In the genomic region with DNA sequence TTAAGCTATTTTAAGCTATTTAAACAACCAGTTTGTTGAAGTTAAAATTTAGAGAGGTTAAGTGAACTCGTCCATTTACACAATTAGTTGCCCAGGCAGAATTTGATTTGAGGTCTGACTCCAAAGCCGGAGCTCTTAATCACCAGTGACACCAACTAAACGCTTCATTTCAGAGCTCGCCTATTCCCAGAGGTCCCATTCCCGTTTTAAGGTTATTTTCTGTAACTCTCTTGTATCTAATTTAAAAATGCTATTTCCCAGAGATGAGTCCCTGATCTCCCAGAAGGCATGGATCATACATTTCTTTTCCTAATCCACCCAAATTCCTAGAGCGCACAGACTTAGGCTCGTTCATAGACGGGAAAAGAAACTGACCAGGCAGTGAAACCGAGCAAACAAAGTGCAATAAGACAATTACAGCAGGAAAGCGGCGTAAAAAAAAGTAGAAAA, we compare ENCODE assay signal across 9 cellular contexts. TPM values are rescaled to one million over a fixed set of nuclear protein-coding genes. Genes with fewer than 3 reads are reported as not detected.
A peak's percentile ranks its signal among the peaks of the same experiment; 100 is the strongest.
DNase-seq lines count a peak whose midpoint lies in the region; TF ChIP-seq lines count a peak whose summit lies in the region.
"Had no signal": no experiment of that assay in that cellular context is flagged by ENCODE, and none has a peak within 500 bp of the region (broad histone marks: within the 10 kb centered on the region; RNA-seq: fewer than 3 reads in every experiment).

No MANE protein-coding gene starts in this region.

- H3K36me3 ChIP-seq in GM06990 (ENCODE audit: control insufficient read depth, insufficient read depth, low read length): no peaks in the 10 kb centered on the region
- H3K36me3 ChIP-seq in SU-DHL-6 (ENCODE audit: low read length): peaks cover 4% of the 10 kb centered on the region; the same call in 1 of the 2 replicates
- H3K36me3 ChIP-seq in HAP-1 (replicated peaks): no peaks in the 10 kb centered on the region

- no peaks in the 10 kb centered on the region for H4K20me1 ChIP-seq in SU-DHL-6 (ENCODE audit: low read depth, low read length)

- H3K9ac ChIP-seq in SU-DHL-6 (ENCODE audit: low read length): peak overlapping the region; percentile 83

- peaks cover 45% of the 10 kb centered on the region for H3F3A ChIP-seq in SU-DHL-6 (ENCODE audit: insufficient read depth)

- peak overlapping the region; percentile 82 for H3K4me3 Mint-ChIP-seq in progenitor cell of endocrine pancreas (ENCODE audit: low read depth)

- H3K9me3 ChIP-seq in SU-DHL-6 (ENCODE audit: insufficient read depth, low read length) (no peaks in the 10 kb centered on the region), HAP-1 (no peaks in the 10 kb centered on the region)

- H2AFZ ChIP-seq in SU-DHL-6 (ENCODE audit: low read depth, low read length, severe bottlenecking): peak overlapping the region; percentile 69

- no peaks in the 10 kb centered on the region for H3K9me3 Mint-ChIP-seq in progenitor cell of endocrine pancreas (ENCODE audit: low read depth)

- H3K9me2 ChIP-seq in SU-DHL-6 (replicated peaks; ENCODE audit: insufficient read depth, low read length): no peaks in the 10 kb centered on the region

- H3K4me3 ChIP-seq in GM06990 (replicated peaks; ENCODE audit: low read depth, low read length): peak overlapping the region; percentile 58
- H3K4me3 ChIP-seq in SU-DHL-6 (ENCODE audit: insufficient read depth, low read length, poor library complexity, severe bottlenecking): peak overlapping the region; percentile 67
- H3K4me3 ChIP-seq in fibroblast of villous mesenchyme (ENCODE audit: low read depth, low read length): peak overlapping the region; percentile 73
- no peak overlapping the region for H3K4me3 ChIP-seq in HAP-1

- no peaks in the 10 kb centered on the region for H3K4me1 ChIP-seq in HAP-1

- H3K4me1 Mint-ChIP-seq in progenitor cell of endocrine pancreas (ENCODE audit: low read depth): peaks cover 7% of the 10 kb centered on the region

- no peaks in the 10 kb centered on the region for H3K36me3 Mint-ChIP-seq in progenitor cell of endocrine pancreas (ENCODE audit: insufficient read depth)

- in situ Hi-C loops in HAP-1 (cut with MboI; ENCODE audit: low sequenced_read_pairs): no loop called here

- no peak for DNase-seq in GM06990 (ENCODE audit: extremely low read depth, insufficient read length)
- DNase-seq in fibroblast of villous mesenchyme (ENCODE audit: low read depth): peak; percentile 65
- DNase-seq in progenitor cell of endocrine pancreas (ENCODE audit: low spot score, unreplicated experiment): no peak
- no peak for DNase-seq in DMS153 treated with DMSO at 0.1 percent for 48 hours (lab: John Stamatoyannopoulos, UW; ENCODE audit: unreplicated experiment)
- no peak for DNase-seq in NCI-H146 (lab: John Stamatoyannopoulos, UW)
- no peak for DNase-seq in HAP-1 (ENCODE audit: low spot score in 2 of 2)
- no peak for DNase-seq in cerebellum (ENCODE audit: low spot score)
- DNase-seq: HCEC 1CT had no signal

- H3K27me3 Mint-ChIP-seq in progenitor cell of endocrine pancreas: peaks cover 71% of the 10 kb centered on the region

- TF ChIP-seq CTCF in GM06990 (IDR thresholded peaks at IDR 0.05; ENCODE audit: insufficient read depth, low read length, poor library complexity, severe bottlenecking) (no peak), SU-DHL-6 (IDR thresholded peaks at IDR 0.05; ENCODE audit: insufficient read depth, low read length, poor library complexity, severe bottlenecking) (no peak), fibroblast of villous mesenchyme (IDR thresholded peaks at IDR 0.05; ENCODE audit: insufficient read depth, low read depth, low read length) (no peak), progenitor cell of endocrine pancreas (IDR thresholded peaks at IDR 0.05; ENCODE audit: unreplicated experiment) (no peak)

- peak overlapping the region; percentile 95 for H3K27ac ChIP-seq in SU-DHL-6 (ENCODE audit: low read depth, low read length)

- no peak overlapping the region for H3K27ac Mint-ChIP-seq in progenitor cell of endocrine pancreas

- H3K4me2 ChIP-seq in SU-DHL-6 (ENCODE audit: low read depth, low read length, poor library complexity, severe bottlenecking): peak overlapping the region; percentile 96

- H3K79me2 ChIP-seq in SU-DHL-6 (ENCODE audit: insufficient read depth, low read length): peaks cover 38% of the 10 kb centered on the region

- peaks cover 2% of the 10 kb centered on the region for H3K27me3 ChIP-seq in GM06990 (replicated peaks; ENCODE audit: control insufficient read depth, insufficient read depth, low read length)
- no peaks in the 10 kb centered on the region for H3K27me3 ChIP-seq in SU-DHL-6 (ENCODE audit: low read length)
- H3K27me3 ChIP-seq in HAP-1 (ENCODE audit: low read depth): peaks cover 27% of the 10 kb centered on the region

RNA-seq across cellular contexts. Expression of gene MCTP2, which starts 0.9 kb away (rescaled TPM):
- total RNA-seq in fibroblast of villous mesenchyme (2.2 and 4.5 TPM in 2 replicates), progenitor cell of endocrine pancreas (2.6 and 5.4 TPM in 2 replicates), cerebellum (0.64 TPM)
